Comparison of ENCODE assay signal across 24 cellular contexts in the genomic region with DNA sequence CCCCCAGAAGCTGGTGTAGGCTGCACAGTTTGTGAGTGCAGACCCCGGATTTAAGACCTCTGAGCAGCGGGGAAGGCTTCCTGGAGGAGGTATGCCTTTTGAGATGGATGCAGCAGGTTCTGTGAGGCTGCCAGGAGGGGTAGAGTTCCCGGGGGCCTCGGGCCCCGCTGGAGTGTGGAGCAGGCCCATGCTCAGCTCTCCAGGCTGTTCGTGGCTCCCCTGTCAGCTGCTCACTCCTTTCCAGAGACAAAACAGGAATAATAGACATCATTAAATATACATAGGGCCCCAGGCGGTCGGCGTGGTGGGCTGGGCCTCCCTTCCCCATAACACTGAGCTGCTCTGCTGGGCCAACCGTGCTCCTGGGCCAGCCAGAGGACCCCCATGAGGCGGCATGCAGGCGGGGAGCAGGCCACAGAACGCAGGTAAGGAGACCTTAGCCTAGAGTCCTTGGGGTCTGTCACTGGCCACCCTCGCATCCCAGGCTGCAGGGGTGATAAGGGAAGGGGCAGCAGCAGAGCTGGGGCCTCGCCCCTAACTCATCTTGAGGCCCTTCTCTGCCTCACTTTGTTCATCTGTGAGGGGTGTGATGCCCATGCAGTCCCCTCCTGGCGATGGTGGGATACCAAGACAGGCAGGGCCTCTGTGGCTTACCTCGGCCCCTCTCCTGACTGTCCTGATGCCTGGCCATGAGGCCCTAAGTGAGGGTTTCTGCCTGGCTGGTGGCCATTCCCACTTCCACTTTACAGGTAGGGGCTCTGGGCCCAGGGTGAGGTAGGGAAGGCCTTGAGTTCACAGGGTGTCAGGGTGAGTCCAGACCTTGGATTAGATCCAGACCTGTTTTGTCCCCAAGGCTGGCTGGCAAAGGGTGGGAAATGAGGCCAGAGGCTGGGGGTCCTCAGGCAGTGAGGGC. TPM values are rescaled to one million over a fixed set of nuclear protein-coding genes. Genes with fewer than 3 reads are reported as not detected.
DNase-seq lines count a peak whose midpoint lies in the region; ATAC-seq and TF ChIP-seq lines count a peak whose summit lies in the region.
"Had no signal": no experiment of that assay in that cellular context is flagged by ENCODE, and none has a peak within 500 bp of the region (broad histone marks: within the 10 kb centered on the region; RNA-seq: fewer than 3 reads in every experiment).

A gene with protein sequence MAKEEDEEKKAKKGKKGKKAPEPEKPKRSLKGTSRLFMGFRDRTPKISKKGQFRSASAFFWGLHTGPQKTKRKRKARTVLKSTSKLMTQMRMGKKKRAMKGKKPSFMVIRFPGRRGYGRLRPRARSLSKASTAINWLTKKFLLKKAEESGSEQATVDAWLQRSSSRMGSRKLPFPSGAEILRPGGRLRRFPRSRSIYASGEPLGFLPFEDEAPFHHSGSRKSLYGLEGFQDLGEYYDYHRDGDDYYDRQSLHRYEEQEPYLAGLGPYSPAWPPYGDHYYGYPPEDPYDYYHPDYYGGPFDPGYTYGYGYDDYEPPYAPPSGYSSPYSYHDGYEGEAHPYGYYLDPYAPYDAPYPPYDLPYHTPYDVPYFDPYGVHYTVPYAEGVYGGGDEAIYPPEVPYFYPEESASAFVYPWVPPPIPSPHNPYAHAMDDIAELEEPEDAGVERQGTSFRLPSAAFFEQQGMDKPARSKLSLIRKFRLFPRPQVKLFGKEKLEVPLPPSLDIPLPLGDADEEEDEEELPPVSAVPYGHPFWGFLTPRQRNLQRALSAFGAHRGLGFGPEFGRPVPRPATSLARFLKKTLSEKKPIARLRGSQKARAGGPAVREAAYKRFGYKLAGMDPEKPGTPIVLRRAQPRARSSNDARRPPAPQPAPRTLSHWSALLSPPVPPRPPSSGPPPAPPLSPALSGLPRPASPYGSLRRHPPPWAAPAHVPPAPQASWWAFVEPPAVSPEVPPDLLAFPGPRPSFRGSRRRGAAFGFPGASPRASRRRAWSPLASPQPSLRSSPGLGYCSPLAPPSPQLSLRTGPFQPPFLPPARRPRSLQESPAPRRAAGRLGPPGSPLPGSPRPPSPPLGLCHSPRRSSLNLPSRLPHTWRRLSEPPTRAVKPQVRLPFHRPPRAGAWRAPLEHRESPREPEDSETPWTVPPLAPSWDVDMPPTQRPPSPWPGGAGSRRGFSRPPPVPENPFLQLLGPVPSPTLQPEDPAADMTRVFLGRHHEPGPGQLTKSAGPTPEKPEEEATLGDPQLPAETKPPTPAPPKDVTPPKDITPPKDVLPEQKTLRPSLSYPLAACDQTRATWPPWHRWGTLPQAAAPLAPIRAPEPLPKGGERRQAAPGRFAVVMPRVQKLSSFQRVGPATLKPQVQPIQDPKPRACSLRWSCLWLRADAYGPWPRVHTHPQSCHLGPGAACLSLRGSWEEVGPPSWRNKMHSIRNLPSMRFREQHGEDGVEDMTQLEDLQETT (N-terminal part only) (plus strand): TSS at position 357 of the 913 bp plus-strand sequence. CDS start 10,045 bp downstream, outside the sequence.

- peaks cover 3% of the 10 kb centered on the region; the same call in 1 of the 2 replicates for H3K36me3 Mint-ChIP-seq in WTC11
- H3K36me3 Mint-ChIP-seq in naive thymus-derived CD8-positive, alpha-beta T cell = peaks cover 0 to 11% (median 0%) of the 10 kb centered on the region in 3 donors
- H3K36me3 Mint-ChIP-seq: IgD-negative memory B cell, immature natural killer cell, type B pancreatic cell had no signal

- H3K4me3 ChIP-seq in BLaER1 treated with 17β-estradiol and CSF1 and Interleukin-3, amounts not matched to agents 10 nM and 100 nM = no peak within 1 kb of the TSS; a peak in 1 of 20 replicates
- H3K4me3 ChIP-seq: hepatocyte had no signal

- peaks cover 0 to 41% (median 38%) of the 10 kb centered on the region in 11 experiments; a peak in 19 of 22 replicates for H3K36me3 ChIP-seq in BLaER1 treated with 17β-estradiol and CSF1 and Interleukin-3, amounts not matched to agents 10 nM and 100 nM

- no peak for TF ChIP-seq CTCF in WTC11 (IDR thresholded peaks at IDR 0.05)

- H3K9me3 Mint-ChIP-seq in WTC11 = no peaks in the 10 kb centered on the region
- H3K9me3 Mint-ChIP-seq in naive thymus-derived CD8-positive, alpha-beta T cell = no peaks in the 10 kb centered on the region
- H3K9me3 Mint-ChIP-seq: IgD-negative memory B cell, immature natural killer cell, type B pancreatic cell had no signal

- H3K4me2 ChIP-seq in BLaER1 treated with 17β-estradiol and CSF1 and Interleukin-3, amounts not matched to agents 10 nM and 100 nM = peak within 1 kb of the TSS in 8 of 11 experiments; percentile 26 to 81 (median 68); a peak in 14 of 22 replicates
- H3K4me2 ChIP-seq: hepatocyte had no signal

- peak within 1 kb of the TSS in 6 of 11 experiments; percentile 20 to 63 (median 42); a peak in 8 of 22 replicates for H3K9ac ChIP-seq in BLaER1 treated with 17β-estradiol and CSF1 and Interleukin-3, amounts not matched to agents 10 nM and 100 nM

- no peaks in the 10 kb centered on the region for H3K27me3 Mint-ChIP-seq in WTC11 (ENCODE audit: low read depth)
- H3K27me3 Mint-ChIP-seq in naive thymus-derived CD8-positive, alpha-beta T cell = no peaks in the 10 kb centered on the region
- H3K27me3 Mint-ChIP-seq: IgD-negative memory B cell, type B pancreatic cell had no signal

- H3K4me1 ChIP-seq in BLaER1 treated with 17β-estradiol and CSF1 and Interleukin-3, amounts not matched to agents 10 nM and 100 nM = peaks cover 0 to 54% (median 40%) of the 10 kb centered on the region in 10 experiments; a peak in 16 of 20 replicates
- H3K4me1 ChIP-seq: foreskin keratinocyte had no signal

- peaks cover 7% of the 10 kb centered on the region for H3K4me1 Mint-ChIP-seq in WTC11
- H3K4me1 Mint-ChIP-seq in naive thymus-derived CD8-positive, alpha-beta T cell = peaks cover 0 to 3% (median 0%) of the 10 kb centered on the region in 4 donors

- intact Hi-C loops in posterior vena cava (cut with DNase I) (no loop called here), sciatic nerve (cut with DNase I) (no loop called here)

- POLR2A ChIA-PET in WTC11 (lab: Charles Lee) = no interaction called here
- POLR2A ChIA-PET in naive thymus-derived CD8-positive, alpha-beta T cell (lab: Charles Lee) = no interaction called here

- H4K20me1 ChIP-seq in BLaER1 treated with 17β-estradiol and CSF1 and Interleukin-3, amounts not matched to agents 10 nM and 100 nM = peaks cover 0 to 48% (median 8%) of the 10 kb centered on the region in 11 experiments; a peak in 11 of 22 replicates

- H3K27ac Mint-ChIP-seq in WTC11 = peak within 1 kb of the TSS; percentile 72
- peak within 1 kb of the TSS in 7 of 10 donors; percentile 16 to 66 (median 56) for H3K27ac Mint-ChIP-seq in naive thymus-derived CD8-positive, alpha-beta T cell
- H3K27ac Mint-ChIP-seq: type B pancreatic cell had no signal

- no peaks in the 10 kb centered on the region for H3K27me3 ChIP-seq in BLaER1 treated with 17β-estradiol and CSF1 and Interleukin-3, amounts not matched to agents 10 nM and 100 nM
- H3K27me3 ChIP-seq: foreskin keratinocyte, hepatocyte had no signal

- ATAC-seq in WTC11 = no peak
- ATAC-seq in naive thymus-derived CD8-positive, alpha-beta T cell = no peak
- no peak for ATAC-seq in sciatic nerve
- ATAC-seq: foreskin keratinocyte, left ventricle myocardium superior had no signal

- peak; percentile 8 for TF ChIP-seq POLR2A in GM15510 (IDR thresholded peaks at IDR 0.05; ENCODE audit: borderline replicate concordance, extremely low read depth, insufficient read length)

- no peaks in the 10 kb centered on the region for H3K9me3 ChIP-seq in BLaER1 treated with 17β-estradiol and CSF1 and Interleukin-3, amounts not matched to agents 10 nM and 100 nM (replicated peaks in 1 of 11)

- peak within 1 kb of the TSS in 6 of 11 experiments; percentile 20 to 57 (median 38); a peak in 8 of 22 replicates for H3K27ac ChIP-seq in BLaER1 treated with 17β-estradiol and CSF1 and Interleukin-3, amounts not matched to agents 10 nM and 100 nM
- H3K27ac ChIP-seq: foreskin keratinocyte, hepatocyte, HL-60 had no signal

- DNase-seq in WTC11 (ENCODE audit: low spot score) (no peak), activated gamma-delta T cell treated with Interleukin-2 at 50 U/mL for 16 hours (no peak), posterior vena cava (ENCODE audit: low spot score) (no peak), HuH-7.5 (ENCODE audit: low spot score) (no peak), sciatic nerve (ENCODE audit: low spot score) (no peak)
- DNase-seq in naive thymus-derived CD8-positive, alpha-beta T cell = no peak
- DNase-seq: activated CD4-positive, alpha-beta T cell treated with anti-CD3 and anti-CD28 coated beads, Interleukin-2, amount 50 U/mL, for 48 hours; activated CD4-positive, CD25-positive, alpha-beta regulatory T cell; AML-193; cerebellar nuclear complex; erythroblast; foreskin keratinocyte; immature natural killer cell; left ventricle myocardium superior; NCI-H1417; NCI-H510A treated with DMSO at 0.1 percent for 48 hours had no signal

- no peak within 1 kb of the TSS for H3K4me3 Mint-ChIP-seq in WTC11
- peak within 1 kb of the TSS in 1 of 10 donors; percentile 19 for H3K4me3 Mint-ChIP-seq in naive thymus-derived CD8-positive, alpha-beta T cell
- H3K4me3 Mint-ChIP-seq: immature natural killer cell, type B pancreatic cell had no signal

- CTCF ChIA-PET in WTC11 (lab: Charles Lee) = interaction anchor here (1.1 kb wide), 2 partner anchors 15 to 34 kb away, joined by 3 read pairs; no protein-coding TSS in a partner anchor

TF ChIP-seq in WTC11, 78 proteins besides CTCF, POLR2A, EP300 and RAD21 (continues in another document):
- no peak for TF ChIP-seq SP1 (CRISPR knock-in tag; conservative IDR thresholded peaks at IDR 0.05)

RNA-seq across cellular contexts. Expression of the gene that starts here (rescaled TPM):
- total RNA-seq in WTC11 (2021) (2.6 to 4.5 TPM (median 3.6 TPM) in 3 replicates), posterior vena cava (1 to 10 TPM in 1 of 2 donors, under 1 TPM in 1; 0.71 to 1.3 TPM), sciatic nerve (4.4 TPM)
- 1 to 10 TPM; 1.5 to 2.0 TPM for total RNA-seq in naive thymus-derived CD8-positive, alpha-beta T cell
- under 1 TPM; 0.13 to 0.46 (median 0.16) TPM for polyA plus RNA-seq in naive thymus-derived CD8-positive, alpha-beta T cell
- total RNA-seq: Daoy, M059J had no signal
